ENCODE assay signal across 8 cellular contexts in genomic region chr4:89254847-89255246, GRCh38. TPM values are rescaled to one million over a fixed set of nuclear protein-coding genes. Genes with fewer than 3 reads are reported as not detected.
DNase-seq lines count a peak whose midpoint lies in the region; ATAC-seq, FAIRE-seq and TF ChIP-seq lines count a peak whose summit lies in the region.

No MANE protein-coding gene starts in this region.

- H3K9me3 ChIP-seq in A549 (0 out of 3 replicates have a peak, but pooled peaks cover 3% of the 10 kb centered on the region), osteoblast (ENCODE audit: low read depth, low read length) (no peaks in the 10 kb centered on the region)

- H3K4me1 ChIP-seq in A549, result peaks cover 78% of the 10 kb centered on the region
- no peaks in the 10 kb centered on the region for H3K4me1 ChIP-seq in osteoblast (ENCODE audit: insufficient read depth, low read length)

- H3K4me2 ChIP-seq in A549, result no peak overlapping the region
- no peak overlapping the region for H3K4me2 ChIP-seq in osteoblast (ENCODE audit: insufficient read depth, low read length)

- no peak for FAIRE-seq in A549 (lab: Jason Lieb, UNC)

- no peak overlapping the region for H3K4me3 Mint-ChIP-seq in activated CD4-positive, alpha-beta T cell treated with anti-CD3 and anti-CD28 coated beads for 36 hours

- TF ChIP-seq RAD21 in A549 (conservative IDR thresholded peaks at IDR 0.05 in 1 of 2, IDR thresholded peaks at IDR 0.05 in 1 of 2), result peak; percentile 29 to 41; a peak in 2 of 5 replicates

- H3K27me3 ChIP-seq in osteoblast (ENCODE audit: insufficient read depth, low read length), result peaks cover 18% of the 10 kb centered on the region

- H3K4me3 ChIP-seq in A549 (no peak overlapping the region), osteoblast (ENCODE audit: insufficient read depth, low read length) (no peak overlapping the region)

- ATAC-seq in A549 (peak; percentile 19 to 61; a peak in 3 of 6 replicates), HG03175 (IDR thresholded peaks at IDR 0.05; ENCODE audit: unreplicated experiment) (no peak)
- ATAC-seq in activated CD4-positive, alpha-beta T cell treated with anti-CD3 and anti-CD28 coated beads for 36 hours, result peak; percentile 72

- TF ChIP-seq EP300 in A549 (IDR thresholded peaks at IDR 0.05), result no peak

- TF ChIP-seq CTCF in A549 (IDR thresholded peaks at IDR 0.05) (peak; percentile 53), GM12874 (IDR thresholded peaks at IDR 0.05; ENCODE audit: insufficient read depth, low read depth, low read length) (peak; percentile 66), osteoblast (IDR thresholded peaks at IDR 0.05; ENCODE audit: extremely low read depth, low read depth, low read length) (peak; percentile 85)

- peaks cover 71% of the 10 kb centered on the region for H3K4me1 Mint-ChIP-seq in activated CD4-positive, alpha-beta T cell treated with anti-CD3 and anti-CD28 coated beads for 36 hours

- H3K27ac ChIP-seq in A549, result peak overlapping the region; percentile 39 to 40; a peak in 4 of 6 replicates
- H3K27ac ChIP-seq in osteoblast (ENCODE audit: low read depth, low read length), result no peak overlapping the region

- WGBS in A549 (ENCODE audit: missing lambda C conversion rate), result 12% methylated on average over 3 of the region's 3 CpGs

- intact Hi-C loops in activated CD4-positive, alpha-beta T cell treated with anti-CD3 and anti-CD28 coated beads for 36 hours (cut with DNase I, micrococcal nuclease), result loop anchor here (1.0 to 5.0 kb wide), 4 partner anchors 34 to 179 kb away; partner anchors contain the start of gene GPRIN3 (in 1 of the 2)

- TF ChIP-seq POLR2A in A549 (IDR thresholded peaks at IDR 0.05; ENCODE audit: low read length), result no peak

- H3K79me2 ChIP-seq in osteoblast (ENCODE audit: insufficient read depth, low read length), result no peaks in the 10 kb centered on the region

- H2AFZ ChIP-seq in osteoblast (ENCODE audit: low read length), result no peak overlapping the region

- peaks cover 2% of the 10 kb centered on the region for H3K9me3 Mint-ChIP-seq in activated CD4-positive, alpha-beta T cell treated with anti-CD3 and anti-CD28 coated beads for 36 hours (ENCODE audit: low read depth)

- CTCF ChIA-PET in A549 (lab: Yijun Ruan, JAX), result interaction anchor here (0.8 to 1.9 kb wide), 6 partner anchors 22 to 398 kb away, joined by 3 to 7 read pairs (median 4); partner anchors contain the start of gene GPRIN3
- CTCF ChIA-PET in activated CD4-positive, alpha-beta T cell treated with anti-CD3 and anti-CD28 coated beads for 36 hours (lab: Charles Lee), result interaction anchor here (0.6 to 2.4 kb wide), 27 partner anchors 9 to 640 kb away, joined by 3 to 20 read pairs (median 3); partner anchors contain the start of gene MMRN1

- peaks cover 6% of the 10 kb centered on the region for H3K36me3 Mint-ChIP-seq in activated CD4-positive, alpha-beta T cell treated with anti-CD3 and anti-CD28 coated beads for 36 hours (ENCODE audit: low read depth)

- H4K20me1 ChIP-seq in osteoblast (ENCODE audit: insufficient read depth, low read length), result no peaks in the 10 kb centered on the region

- H3K36me3 ChIP-seq in osteoblast (ENCODE audit: insufficient read depth, low read length), result no peaks in the 10 kb centered on the region

- H3K27ac Mint-ChIP-seq in activated CD4-positive, alpha-beta T cell treated with anti-CD3 and anti-CD28 coated beads for 36 hours, result peak overlapping the region; percentile 44

- DNase-seq in A549 (ENCODE audit: low read depth in 1 of 2, low spot score in 1 of 2), result peak; percentile 10 to 56
- DNase-seq in HuH-7 (ENCODE audit: low spot score), result peak; percentile 37
- DNase-seq in activated CD4-positive, alpha-beta T cell treated with anti-CD3 and anti-CD28 coated beads for 36 hours, result peak; percentile 64
- peak; percentile 1 for DNase-seq in effector CD8-positive, alpha-beta T cell (lab: John Stamatoyannopoulos, UW)
- peak; percentile 79 for DNase-seq in osteoblast (ENCODE audit: insufficient read length, low spot score, missing footprints)
- DNase-seq in NCI-H1694 treated with DMSO at 0.1 percent for 48 hours (lab: John Stamatoyannopoulos, UW), result no peak

- H3K27me3 Mint-ChIP-seq in activated CD4-positive, alpha-beta T cell treated with anti-CD3 and anti-CD28 coated beads for 36 hours, result no peaks in the 10 kb centered on the region

- POLR2A ChIA-PET in A549 (lab: Yijun Ruan, JAX), result no interaction called here
- POLR2A ChIA-PET in activated CD4-positive, alpha-beta T cell treated with anti-CD3 and anti-CD28 coated beads for 36 hours (lab: Charles Lee), result no interaction called here

TF ChIP-seq in A549, 52 proteins besides CTCF, POLR2A, EP300 and RAD21:
- TF ChIP-seq NR3C1 (IDR thresholded peaks at IDR 0.05) (no peak), SREBF2 (IDR thresholded peaks at IDR 0.05) (no peak), SMC3 (IDR thresholded peaks at IDR 0.05) (peak; percentile 36; the same call in 1 of the 3 replicates), REST (IDR thresholded peaks at IDR 0.05) (no peak), E2F6 (IDR thresholded peaks at IDR 0.05; ENCODE audit: borderline replicate concordance, low read depth) (no peak)
TF ChIP-seq in A549: peak in this region for 1.

RNA-seq across cellular contexts. Expression of gene GPRIN3, which starts 52.8 kb away (rescaled TPM):
- 18.7 and 23.2 TPM in 2 replicates for polyA plus RNA-seq in A549 (2011; rRNA removed)
- 1.9 and 2.6 TPM in 2 replicates for polyA plus RNA-seq in A549 (2012; cell fraction: cytosol; rRNA removed)
- 2.9 and 4.5 TPM in 2 replicates for polyA plus RNA-seq in A549 (2012; cell fraction: nucleus; rRNA removed)
- polyA plus RNA-seq in A549 (2017; fragmentation: RNase III; extraction: RNeasy Plus Mini Kit Qiagen cat#74134 plus additional on column Dnase treatment), result 5.8 to 6.8 TPM (median 6.4 TPM) in 3 replicates
- 47.3 and 56.1 TPM in 2 replicates for polyA minus RNA-seq in A549 (2011; rRNA and poly(A)+ RNA removed)
- total RNA-seq in activated CD4-positive, alpha-beta T cell treated with anti-CD3 and anti-CD28 coated beads for 36 hours, result 10 to 100 TPM; 10.5 to 12.2 TPM
- under 0.01 and 0.29 TPM in 2 replicates for total RNA-seq in osteoblast
